In the genomic region with DNA sequence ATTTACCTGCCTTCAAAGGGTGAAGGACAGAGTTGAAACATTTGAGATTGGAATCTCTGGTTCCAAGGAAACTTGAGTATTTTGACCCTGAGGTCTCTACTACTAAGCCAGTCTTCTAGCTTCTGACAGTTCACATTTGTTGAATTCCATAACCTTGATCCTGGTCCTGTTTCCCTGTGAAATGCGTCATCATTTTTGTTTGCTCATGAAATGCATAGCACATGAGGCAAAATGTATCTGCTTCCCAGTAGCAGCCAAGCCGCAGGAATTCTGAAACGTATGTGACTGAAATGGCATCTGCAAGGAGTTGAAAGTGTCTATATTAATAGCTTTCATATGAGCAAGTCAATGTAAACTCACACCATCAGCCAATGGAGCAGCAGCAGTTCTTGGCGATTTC, we compare ENCODE assay signal across 20 cellular contexts.
DNase-seq lines count a peak whose midpoint lies in the region; ATAC-seq lines count a peak whose summit lies in the region.
"Had no signal": no experiment of that assay in that cellular context is flagged by ENCODE, and none has a peak within 500 bp of the region (broad histone marks: within the 10 kb centered on the region; RNA-seq: fewer than 3 reads in every experiment).

No MANE protein-coding gene starts in this region.

- no CpG with 5 or more reads among the region's 4 CpGs for WGBS in mesendoderm (ENCODE audit: extremely low coverage, insufficient coverage, low lambda C conversion rate)

- H3K4me3 ChIP-seq in mesendoderm (ENCODE audit: low read length), result no peak overlapping the region
- H3K4me3 ChIP-seq: adrenal gland, testis had no signal

- no peak overlapping the region for H2BK120ac ChIP-seq in mesendoderm (ENCODE audit: low read depth, low read length)

- H2AK5ac ChIP-seq in mesendoderm (ENCODE audit: low read length), result no peak overlapping the region

- H3K4ac ChIP-seq in mesendoderm (ENCODE audit: low read depth, low read length), result no peak overlapping the region

- DNase-seq in AG08395 (ENCODE audit: low spot score) (peak; percentile 32), HS-27A (ENCODE audit: low read depth) (peak; percentile 89), brain pericyte (ENCODE audit: low read depth, low spot score) (peak; percentile 86), mesendoderm (no peak), AG20443 (ENCODE audit: low spot score) (no peak)
- DNase-seq in activated CD4-positive, CD25-positive, alpha-beta regulatory T cell (lab: John Stamatoyannopoulos, UW), result no peak
- DNase-seq: activated CD4-positive, alpha-beta T cell treated with anti-CD3 and anti-CD28 coated beads, Interleukin-2, amount 10 ng/mL, durations not matched to agents 7 days and 5 days; activated T-cell treated with anti-CD3 and anti-CD28 coated beads, Interleukin-2, amount 50 U/mL, for 72 hours; adrenal gland; cortex of kidney; DND-41; KG1; left ventricle myocardium superior; NCI-H1105; Right ventricle myocardium superior; stimulated activated CD4-positive, alpha-beta T cell treated with anti-CD3 and anti-CD28 coated beads, Interleukin-1b, Interleukin-23, amount 100 ng/mL, for 48 hours; T1000; testis had no signal

- H3K27me3 ChIP-seq in mesendoderm (ENCODE audit: insufficient read depth, low read length, poor library complexity), result no peaks in the 10 kb centered on the region
- H3K27me3 ChIP-seq: adrenal gland, testis had no signal

- no peak overlapping the region for H3K4me2 ChIP-seq in mesendoderm (ENCODE audit: low read length)

- no peak overlapping the region for H3K18ac ChIP-seq in mesendoderm (ENCODE audit: low read length)

- no peak overlapping the region for H2BK5ac ChIP-seq in mesendoderm (ENCODE audit: low read length)

- no peak for ATAC-seq in GM18858 (IDR thresholded peaks at IDR 0.05; ENCODE audit: unreplicated experiment)
- no peak for ATAC-seq in HG03025 (IDR thresholded peaks at IDR 0.05; ENCODE audit: low FRiP score, unreplicated experiment)
- ATAC-seq: activated T-cell treated with anti-CD3 and anti-CD28 coated beads, Interleukin-2, amount 50 U/mL, for 72 hours; left ventricle myocardium superior had no signal

- H2BK15ac ChIP-seq in mesendoderm (replicated peaks; ENCODE audit: low read depth), result no peak overlapping the region

- no peaks in the 10 kb centered on the region for H3K36me3 ChIP-seq in mesendoderm (ENCODE audit: control insufficient read depth, insufficient read depth, low read length)
- H3K36me3 ChIP-seq: adrenal gland had no signal

- no peak overlapping the region for H3K23ac ChIP-seq in mesendoderm (ENCODE audit: low read length)

- H3K9ac ChIP-seq in mesendoderm (ENCODE audit: low read length), result no peak overlapping the region

- H4K5ac ChIP-seq in mesendoderm (ENCODE audit: low read length), result peak overlapping the region; percentile 61

- H4K8ac ChIP-seq in mesendoderm (ENCODE audit: low read depth, low read length), result no peak overlapping the region

- H3K56ac ChIP-seq in mesendoderm (ENCODE audit: low read length), result no peak overlapping the region

- H3K27ac ChIP-seq in mesendoderm (ENCODE audit: low read depth, low read length), result no peak overlapping the region
- H3K27ac ChIP-seq: adrenal gland, testis had no signal

- H3K4me1 ChIP-seq in mesendoderm (ENCODE audit: control insufficient read depth, low read depth, low read length), result peaks cover 3% of the 10 kb centered on the region
- H3K4me1 ChIP-seq: adrenal gland, testis had no signal

- no peaks in the 10 kb centered on the region for H3K79me1 ChIP-seq in mesendoderm (ENCODE audit: low read length)

- no peaks in the 10 kb centered on the region for H3K79me2 ChIP-seq in mesendoderm (ENCODE audit: control insufficient read depth, insufficient read depth, low read length)

Comparison
In these comparisons a context has a peak if more than half of its experiments do, and no peak if none do; other contexts are left out.
1. DNase-seq: peak in AG08395 (single experiment), HS-27A (single experiment) and brain pericyte (single experiment); none in mesendoderm (single experiment), AG20443 (single experiment) and activated CD4-positive, CD25-positive, alpha-beta regulatory T cell (0 of 4).